ENCODE assay signal across 11 cellular contexts in the genomic region with DNA sequence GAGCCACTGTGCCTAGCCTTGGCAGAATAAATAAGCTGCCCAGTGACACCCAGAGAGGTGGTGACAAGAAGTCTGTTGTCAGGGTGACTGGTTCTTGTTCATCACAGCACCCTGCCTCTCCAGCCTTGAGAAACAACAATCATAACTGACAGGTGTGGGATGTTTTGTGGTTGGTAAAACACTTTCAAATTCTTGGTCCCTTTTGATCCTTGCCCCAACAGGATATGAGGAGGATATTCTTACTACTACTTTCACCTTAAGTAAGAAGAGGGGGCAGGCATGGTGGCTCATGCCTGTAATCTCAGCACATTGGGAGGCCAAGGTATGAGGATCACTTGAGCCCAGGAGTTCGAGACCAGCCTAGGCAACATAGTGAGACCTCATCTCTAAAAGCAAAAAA. TPM values are rescaled to one million over a fixed set of nuclear protein-coding genes. Genes with fewer than 3 reads are reported as not detected.
DNase-seq lines count a peak whose midpoint lies in the region; ATAC-seq and TF ChIP-seq lines count a peak whose summit lies in the region.
"Had no signal": no experiment of that assay in that cellular context is flagged by ENCODE, and none has a peak within 500 bp of the region (broad histone marks: within the 10 kb centered on the region; RNA-seq: fewer than 3 reads in every experiment).

No MANE protein-coding gene starts in this region.

- H3K4me3 Mint-ChIP-seq in activated CD8-positive, alpha-beta T cell treated with anti-CD3 and anti-CD28 coated beads, Interleukin-2, amount 10 ng/mL, durations not matched to agents 7 days and 5 days = no peak overlapping the region
- H3K4me3 Mint-ChIP-seq in WTC11 = no peak overlapping the region

- H3K36me3 Mint-ChIP-seq in activated CD8-positive, alpha-beta T cell treated with anti-CD3 and anti-CD28 coated beads, Interleukin-2, amount 10 ng/mL, durations not matched to agents 7 days and 5 days (ENCODE audit: low read depth) = peaks cover 2% of the 10 kb centered on the region
- no peaks in the 10 kb centered on the region for H3K36me3 Mint-ChIP-seq in WTC11

- POLR2A ChIA-PET in activated CD8-positive, alpha-beta T cell treated with anti-CD3 and anti-CD28 coated beads, Interleukin-2, amount 10 ng/mL, durations not matched to agents 7 days and 5 days (lab: Charles Lee) = no interaction called here
- POLR2A ChIA-PET in WTC11 (lab: Charles Lee) = no interaction called here

- no peak for TF ChIP-seq CTCF in WTC11 (IDR thresholded peaks at IDR 0.05)

- H3K27me3 ChIP-seq in H7 (ENCODE audit: control insufficient read depth, insufficient read depth, low read length) = no peaks in the 10 kb centered on the region

- no peak overlapping the region for H3K4me3 ChIP-seq in H7 (ENCODE audit: insufficient read depth, low read depth, low read length)
- H3K4me3 ChIP-seq: coronary artery had no signal

- ATAC-seq in HG02885 (IDR thresholded peaks at IDR 0.05; ENCODE audit: poor library complexity, unreplicated experiment) (peak; percentile 74), WTC11 (no peak)
- peak; percentile 97 for ATAC-seq in activated CD8-positive, alpha-beta T cell treated with anti-CD3 and anti-CD28 coated beads, Interleukin-2, amount 10 ng/mL, durations not matched to agents 7 days and 5 days
- peak; percentile 92 for ATAC-seq in stimulated activated naive CD8-positive, alpha-beta T cell treated with anti-CD3 and anti-CD28 coated beads, Interleukin-15, Interleukin-2, amounts not matched to agents 100 U/mL and 50 U/mL, for 24 hours

- peaks cover 13% of the 10 kb centered on the region for H3K27me3 Mint-ChIP-seq in activated CD8-positive, alpha-beta T cell treated with anti-CD3 and anti-CD28 coated beads, Interleukin-2, amount 10 ng/mL, durations not matched to agents 7 days and 5 days (ENCODE audit: low read depth)
- H3K27me3 Mint-ChIP-seq in WTC11 (ENCODE audit: low read depth) = no peaks in the 10 kb centered on the region

- H3K4me1 Mint-ChIP-seq in activated CD8-positive, alpha-beta T cell treated with anti-CD3 and anti-CD28 coated beads, Interleukin-2, amount 10 ng/mL, durations not matched to agents 7 days and 5 days (ENCODE audit: low read depth) = peaks cover 30% of the 10 kb centered on the region
- H3K4me1 Mint-ChIP-seq in WTC11 = peaks cover 3% of the 10 kb centered on the region; the same call in 1 of the 2 replicates

- CTCF ChIA-PET in activated CD8-positive, alpha-beta T cell treated with anti-CD3 and anti-CD28 coated beads, Interleukin-2, amount 10 ng/mL, durations not matched to agents 7 days and 5 days (lab: Charles Lee) = interaction anchor here (1.1 to 1.4 kb wide), 3 partner anchors 14 to 38 kb away, joined by 3 to 6 read pairs (median 4); no protein-coding TSS in a partner anchor
- CTCF ChIA-PET in WTC11 (lab: Charles Lee) = interaction anchor here (1.5 kb wide), 2 partner anchors 17 to 229 kb away, joined by 4 to 11 read pairs; no protein-coding TSS in a partner anchor

- no peaks in the 10 kb centered on the region for H3K9me3 Mint-ChIP-seq in activated CD8-positive, alpha-beta T cell treated with anti-CD3 and anti-CD28 coated beads, Interleukin-2, amount 10 ng/mL, durations not matched to agents 7 days and 5 days (ENCODE audit: insufficient read depth)
- H3K9me3 Mint-ChIP-seq in WTC11 = no peaks in the 10 kb centered on the region

- DNase-seq in activated naive CD4-positive, alpha-beta T cell treated with Interleukin-2 at 50 U/mL for 16 hours = peak; percentile 28
- DNase-seq in activated naive CD4-positive, alpha-beta T cell (lab: John Stamatoyannopoulos, UW) = no peak
- DNase-seq in activated CD8-positive, alpha-beta T cell treated with anti-CD3 and anti-CD28 coated beads, Interleukin-2, amount 10 ng/mL, durations not matched to agents 7 days and 5 days = peak; percentile 75
- peak; percentile 18 for DNase-seq in stimulated activated naive CD8-positive, alpha-beta T cell treated with anti-CD3 and anti-CD28 coated beads, Interleukin-15, Interleukin-2, amounts not matched to agents 100 U/mL and 50 U/mL, for 24 hours
- DNase-seq in H7 (no peak), WTC11 (ENCODE audit: low spot score) (no peak), NCI-H1092 (lab: John Stamatoyannopoulos, UW) (no peak)
- DNase-seq: midbrain had no signal

- H3K36me3 ChIP-seq in H7 (replicated peaks; ENCODE audit: control insufficient read depth, insufficient read depth, low read length) = no peaks in the 10 kb centered on the region

- H3K27ac Mint-ChIP-seq in activated CD8-positive, alpha-beta T cell treated with anti-CD3 and anti-CD28 coated beads, Interleukin-2, amount 10 ng/mL, durations not matched to agents 7 days and 5 days = peak overlapping the region; percentile 72
- no peak overlapping the region for H3K27ac Mint-ChIP-seq in WTC11

TF ChIP-seq in WTC11, 78 proteins besides CTCF, POLR2A, EP300 and RAD21 (continues in another document):
- TF ChIP-seq SMAD4 (CRISPR knock-in tag; IDR thresholded peaks at IDR 0.05) (no peak), PRRX2 (CRISPR knock-in tag; IDR thresholded peaks at IDR 0.05) (no peak), ZNF317 (CRISPR knock-in tag; IDR thresholded peaks at IDR 0.05; ENCODE audit: borderline replicate concordance, low read depth) (no peak), IRF2 (CRISPR knock-in tag; IDR thresholded peaks at IDR 0.05; ENCODE audit: borderline replicate concordance, low read depth) (no peak), HMGA2 (CRISPR knock-in tag; IDR thresholded peaks at IDR 0.05) (no peak), FOXP1 (CRISPR knock-in tag; IDR thresholded peaks at IDR 0.05; ENCODE audit: borderline replicate concordance) (no peak), NR2C2 (CRISPR knock-in tag; IDR thresholded peaks at IDR 0.05) (no peak), CDX4 (CRISPR knock-in tag; IDR thresholded peaks at IDR 0.05; ENCODE audit: borderline replicate concordance) (no peak), NR1H2 (CRISPR knock-in tag; IDR thresholded peaks at IDR 0.05) (no peak), HMGXB4 (CRISPR knock-in tag; IDR thresholded peaks at IDR 0.05) (no peak), ZNF416 (CRISPR knock-in tag; IDR thresholded peaks at IDR 0.05) (no peak)
- TF ChIP-seq, protein P1, sequence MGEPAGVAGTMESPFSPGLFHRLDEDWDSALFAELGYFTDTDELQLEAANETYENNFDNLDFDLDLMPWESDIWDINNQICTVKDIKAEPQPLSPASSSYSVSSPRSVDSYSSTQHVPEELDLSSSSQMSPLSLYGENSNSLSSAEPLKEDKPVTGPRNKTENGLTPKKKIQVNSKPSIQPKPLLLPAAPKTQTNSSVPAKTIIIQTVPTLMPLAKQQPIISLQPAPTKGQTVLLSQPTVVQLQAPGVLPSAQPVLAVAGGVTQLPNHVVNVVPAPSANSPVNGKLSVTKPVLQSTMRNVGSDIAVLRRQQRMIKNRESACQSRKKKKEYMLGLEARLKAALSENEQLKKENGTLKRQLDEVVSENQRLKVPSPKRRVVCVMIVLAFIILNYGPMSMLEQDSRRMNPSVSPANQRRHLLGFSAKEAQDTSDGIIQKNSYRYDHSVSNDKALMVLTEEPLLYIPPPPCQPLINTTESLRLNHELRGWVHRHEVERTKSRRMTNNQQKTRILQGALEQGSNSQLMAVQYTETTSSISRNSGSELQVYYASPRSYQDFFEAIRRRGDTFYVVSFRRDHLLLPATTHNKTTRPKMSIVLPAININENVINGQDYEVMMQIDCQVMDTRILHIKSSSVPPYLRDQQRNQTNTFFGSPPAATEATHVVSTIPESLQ (CRISPR knock-in tag; IDR thresholded peaks at IDR 0.05) = no peak
- TF ChIP-seq, protein P2, sequence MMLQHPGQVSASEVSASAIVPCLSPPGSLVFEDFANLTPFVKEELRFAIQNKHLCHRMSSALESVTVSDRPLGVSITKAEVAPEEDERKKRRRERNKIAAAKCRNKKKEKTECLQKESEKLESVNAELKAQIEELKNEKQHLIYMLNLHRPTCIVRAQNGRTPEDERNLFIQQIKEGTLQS (CRISPR knock-in tag; conservative IDR thresholded peaks at IDR 0.05) = no peak

RNA-seq across cellular contexts. Expression of gene FRRS1L, which starts 14.2 kb away (rescaled TPM):
- total RNA-seq in activated CD8-positive, alpha-beta T cell treated with anti-CD3 and anti-CD28 coated beads, Interleukin-2, amount 10 ng/mL, durations not matched to agents 7 days and 5 days = not detected
- total RNA-seq in H7 (2014; rRNA removed; shearing (Covaris generic)) = 0.14 and 0.18 TPM in 2 replicates
- 0.71 to 1.1 TPM (median 1.0 TPM) in 3 replicates for total RNA-seq in WTC11 (2021)
- total RNA-seq: RPMI7951 had no signal

Comparison
In these comparisons a context has a peak if more than half of its experiments do, and no peak if none do; other contexts are left out.
1. DNase-seq: peak in activated naive CD4-positive, alpha-beta T cell treated with Interleukin-2 at 50 U/mL for 16 hours (single experiment), activated CD8-positive, alpha-beta T cell treated with anti-CD3 and anti-CD28 coated beads, Interleukin-2, amount 10 ng/mL, durations not matched to agents 7 days and 5 days (single experiment) and stimulated activated naive CD8-positive, alpha-beta T cell treated with anti-CD3 and anti-CD28 coated beads, Interleukin-15, Interleukin-2, amounts not matched to agents 100 U/mL and 50 U/mL, for 24 hours (single experiment); none in activated naive CD4-positive, alpha-beta T cell (0 of 4), H7 (single experiment), WTC11 (single experiment) and NCI-H1092 (single experiment).